8 cellular contexts compared by ENCODE assay signal in the genomic region with DNA sequence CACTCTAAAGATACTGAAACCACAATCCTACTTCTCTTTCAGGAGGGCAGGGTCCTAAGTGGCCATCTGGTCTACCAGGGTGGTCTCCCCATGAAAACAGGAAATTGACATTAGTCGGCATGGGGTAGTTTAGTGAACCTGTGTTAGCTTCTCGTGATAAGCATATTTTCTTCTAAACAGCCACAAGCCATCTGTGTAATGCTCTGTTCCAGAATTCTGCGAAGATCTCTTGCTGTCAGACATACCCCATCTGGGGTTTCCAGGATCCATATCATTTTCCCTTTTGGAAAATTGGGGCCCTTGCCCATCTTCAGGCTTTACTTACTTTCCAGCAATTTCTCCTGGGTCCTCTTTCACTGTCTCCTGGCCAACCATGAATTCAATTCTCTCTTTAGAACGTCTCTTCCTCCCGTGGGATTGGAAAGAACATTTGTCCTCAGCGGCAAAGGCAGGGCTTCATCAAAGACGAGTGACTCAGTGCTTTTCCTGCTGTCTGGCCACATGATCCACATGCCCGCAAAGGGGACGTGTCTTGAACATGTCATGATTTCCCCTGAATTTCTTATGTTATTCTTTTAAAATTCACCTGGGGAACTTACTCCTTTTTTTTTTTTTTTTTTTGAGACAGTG.
DNase-seq lines count a peak whose midpoint lies in the region; ATAC-seq lines count a peak whose summit lies in the region.

No MANE protein-coding gene starts in this region.

- peak overlapping the region; percentile 41 to 48 for H3K4me3 Mint-ChIP-seq in stimulated activated naive B cell treated with anti-CD40 and anti-IgM and Interleukin-4, amounts not matched to agents 10 μg/mL and 1 μg/mL and 100 μg/mL, for 72 hours
- no peak overlapping the region for H3K4me3 Mint-ChIP-seq in effector memory CD8-positive, alpha-beta T cell

- peak overlapping the region; percentile 44 for H3K27ac Mint-ChIP-seq in stimulated activated naive B cell treated with anti-CD40 and anti-IgM and Interleukin-4, amounts not matched to agents 10 μg/mL and 1 μg/mL and 100 μg/mL, for 72 hours
- no peak overlapping the region for H3K27ac Mint-ChIP-seq in effector memory CD8-positive, alpha-beta T cell

- H3K4me1 Mint-ChIP-seq in stimulated activated naive B cell treated with anti-CD40 and anti-IgM and Interleukin-4, amounts not matched to agents 10 μg/mL and 1 μg/mL and 100 μg/mL, for 72 hours, result peaks cover 45 to 61% of the 10 kb centered on the region in 2 donors
- peaks cover 2 to 10% of the 10 kb centered on the region in 2 donors for H3K4me1 Mint-ChIP-seq in effector memory CD8-positive, alpha-beta T cell (ENCODE audit: low read depth in 2 of 2)

- peaks cover 6 to 10% of the 10 kb centered on the region in 2 donors for H3K9me3 Mint-ChIP-seq in stimulated activated naive B cell treated with anti-CD40 and anti-IgM and Interleukin-4, amounts not matched to agents 10 μg/mL and 1 μg/mL and 100 μg/mL, for 72 hours
- peaks cover 0 to 2% of the 10 kb centered on the region in 2 donors for H3K9me3 Mint-ChIP-seq in effector memory CD8-positive, alpha-beta T cell

- DNase-seq in DMS 273 (lab: John Stamatoyannopoulos, UW; ENCODE audit: unreplicated experiment) (peak; percentile 70), DMS 273 treated with DMSO at 0.1 percent for 48 hours (lab: John Stamatoyannopoulos, UW) (no peak), UCSD-AML1 (lab: John Stamatoyannopoulos, UW; ENCODE audit: unreplicated experiment) (peak; percentile 26), glomerular visceral epithelial cell (ENCODE audit: extremely low spot score) (peak; percentile 56), NCI-H510A treated with DMSO at 0.1 percent for 48 hours (lab: John Stamatoyannopoulos, UW) (no peak)
- peak; percentile 45 for DNase-seq in stimulated activated naive B cell treated with anti-CD40 and anti-IgM and Interleukin-4, amounts not matched to agents 10 μg/mL and 1 μg/mL and 100 μg/mL, for 72 hours
- no peak for DNase-seq in effector memory CD8-positive, alpha-beta T cell

- H3K36me3 Mint-ChIP-seq in stimulated activated naive B cell treated with anti-CD40 and anti-IgM and Interleukin-4, amounts not matched to agents 10 μg/mL and 1 μg/mL and 100 μg/mL, for 72 hours, result peaks cover 6 to 9% of the 10 kb centered on the region in 2 donors
- H3K36me3 Mint-ChIP-seq in effector memory CD8-positive, alpha-beta T cell (ENCODE audit: insufficient read depth), result no peaks in the 10 kb centered on the region

- H3K27me3 Mint-ChIP-seq in stimulated activated naive B cell treated with anti-CD40 and anti-IgM and Interleukin-4, amounts not matched to agents 10 μg/mL and 1 μg/mL and 100 μg/mL, for 72 hours, result no peaks in the 10 kb centered on the region
- peaks cover 18% of the 10 kb centered on the region in 2 donors for H3K27me3 Mint-ChIP-seq in effector memory CD8-positive, alpha-beta T cell

- peak; percentile 12 to 38 for ATAC-seq in stimulated activated naive B cell treated with anti-CD40 and anti-IgM and Interleukin-4, amounts not matched to agents 10 μg/mL and 1 μg/mL and 100 μg/mL, for 72 hours (replicated peaks)
- ATAC-seq in HG03457 (IDR thresholded peaks at IDR 0.05; ENCODE audit: unreplicated experiment), result no peak
- ATAC-seq in effector memory CD8-positive, alpha-beta T cell (replicated peaks), result no peak

Comparison
In these comparisons a context has a peak if more than half of its experiments do, and no peak if none do; other contexts are left out.
1. DNase-seq: peak in DMS 273 (single experiment), UCSD-AML1 (single experiment), glomerular visceral epithelial cell (single experiment) and stimulated activated naive B cell treated with anti-CD40 and anti-IgM and Interleukin-4, amounts not matched to agents 10 μg/mL and 1 μg/mL and 100 μg/mL, for 72 hours (single experiment); none in DMS 273 treated with DMSO at 0.1 percent for 48 hours (single experiment), NCI-H510A treated with DMSO at 0.1 percent for 48 hours (single experiment) and effector memory CD8-positive, alpha-beta T cell (0 of 3).
2. ATAC-seq: peak in stimulated activated naive B cell treated with anti-CD40 and anti-IgM and Interleukin-4, amounts not matched to agents 10 μg/mL and 1 μg/mL and 100 μg/mL, for 72 hours (2 of 2); none in HG03457 (single experiment) and effector memory CD8-positive, alpha-beta T cell (single experiment).
3. H3K4me3 Mint-ChIP-seq: peak in stimulated activated naive B cell treated with anti-CD40 and anti-IgM and Interleukin-4, amounts not matched to agents 10 μg/mL and 1 μg/mL and 100 μg/mL, for 72 hours (2 of 2); none in effector memory CD8-positive, alpha-beta T cell (0 of 2).